Comparison of ENCODE assay signal across 24 cellular contexts in genomic region chr7:45687185-45687560, GRCh38.
"Had no signal": no experiment of that assay in that cellular context is flagged by ENCODE, and none has a peak within 500 bp of the region (broad histone marks: within the 10 kb centered on the region; RNA-seq: fewer than 3 reads in every experiment).

No MANE protein-coding gene starts in this region.

- H3K27ac Mint-ChIP-seq: activated naive CD4-positive, alpha-beta T cell treated with anti-CD3 and anti-CD28 coated beads, Interleukin-2, amount 50 U/mL, for 72 hours; activated T-helper 2 cell treated with anti-CD3 and anti-CD28 coated beads, Interferon-gamma antibody, Interleukin-2, Interleukin-4, amounts not matched to agents 10 μg/mL and 5 μg/mL and 100 μg/mL, durations not matched to agents 14 hours and 24 hours and 36 hours; natural killer cell treated with Interleukin-12 subunit alpha and Interleukin-12 subunit beta and Interleukin-15 and Interleukin-18, amount 100 ng/mL, for 72 hours; stimulated activated memory B cell treated with anti-CD40 and anti-IgM and Interleukin-4, amounts not matched to agents 10 μg/mL and 1 μg/mL and 100 μg/mL, for 72 hours; stimulated activated naive CD8-positive, alpha-beta T cell treated with anti-CD3 and anti-CD28 coated beads, Interleukin-15, amount 100 ng/mL, for 72 hours; T-helper 1 cell treated with Interleukin-12 subunit alpha and Interleukin-12 subunit beta and Interleukin-4 antibody, amounts not matched to agents 30 μg/mL and 1 μg/mL, for 36 hours; WTC11 had no signal

- H3K27me3 ChIP-seq: breast epithelium, left lung, right lobe of liver had no signal

- H3K4me3 Mint-ChIP-seq: central memory CD8-positive, alpha-beta T cell; natural killer cell treated with Interleukin-12 subunit alpha and Interleukin-12 subunit beta and Interleukin-15 and Interleukin-18, amount 100 ng/mL, for 72 hours; stimulated activated memory B cell treated with anti-CD40 and anti-IgM and Interleukin-4, amounts not matched to agents 10 μg/mL and 1 μg/mL and 100 μg/mL, for 72 hours; stimulated activated naive CD8-positive, alpha-beta T cell treated with anti-CD3 and anti-CD28 coated beads, Interleukin-15, amount 100 ng/mL, for 72 hours; T-helper 1 cell treated with Interleukin-12 subunit alpha and Interleukin-12 subunit beta and Interleukin-4 antibody, amounts not matched to agents 30 μg/mL and 1 μg/mL, for 36 hours; WTC11 had no signal

- H3K27me3 Mint-ChIP-seq: natural killer cell treated with Interleukin-12 subunit alpha and Interleukin-12 subunit beta and Interleukin-15 and Interleukin-18, amount 100 ng/mL, for 72 hours had no signal

- H3K9me3 ChIP-seq: breast epithelium, left lung, lower lobe of right lung, mucosa of descending colon, right lobe of liver had no signal

- H3K4me3 ChIP-seq: breast epithelium, left lung, lower lobe of right lung, mucosa of descending colon, right lobe of liver, skin epidermis had no signal

- H3K36me3 ChIP-seq: breast epithelium, left lung, lower lobe of right lung, right lobe of liver had no signal

- H3K4me1 ChIP-seq: breast epithelium, left lung, lower lobe of right lung had no signal

- DNase-seq: activated CD4-positive, alpha-beta T cell treated with anti-CD3 and anti-CD28 coated beads for 1 hour; activated CD4-positive, alpha-beta T cell treated with anti-CD3 and anti-CD28 coated beads, Interleukin-2, amount 50 U/mL, for 1 hour; dermis blood vessel endothelial cell; effector CD4-positive, alpha-beta T cell; kidney glomerular epithelial cell; left lung; lower lobe of right lung; mesendoderm; stimulated activated CD4-positive, alpha-beta T cell treated with anti-CD3 and anti-CD28 coated beads, Interleukin-4, amount 100 ng/mL, for 24 hours; stimulated activated naive CD8-positive, alpha-beta T cell treated with anti-CD3 and anti-CD28 coated beads, Interleukin-15, amount 100 ng/mL, for 72 hours; SW 1271; T-helper 9 cell had no signal

- H3K4me1 Mint-ChIP-seq: central memory CD8-positive, alpha-beta T cell; stimulated activated memory B cell treated with anti-CD40 and anti-IgM and Interleukin-4, amounts not matched to agents 10 μg/mL and 1 μg/mL and 100 μg/mL, for 72 hours; stimulated activated naive CD8-positive, alpha-beta T cell treated with anti-CD3 and anti-CD28 coated beads, Interleukin-15, amount 100 ng/mL, for 72 hours had no signal

- H3K27ac ChIP-seq: breast epithelium, epithelial cell of prostate, left lung, lower lobe of right lung, skin epidermis had no signal

- H3K9me3 Mint-ChIP-seq: activated naive CD4-positive, alpha-beta T cell treated with anti-CD3 and anti-CD28 coated beads, Interleukin-2, amount 50 U/mL, for 72 hours; activated T-helper 2 cell treated with anti-CD3 and anti-CD28 coated beads, Interferon-gamma antibody, Interleukin-2, Interleukin-4, amounts not matched to agents 10 μg/mL and 5 μg/mL and 100 μg/mL, durations not matched to agents 14 hours and 24 hours and 36 hours; central memory CD8-positive, alpha-beta T cell; natural killer cell treated with Interleukin-12 subunit alpha and Interleukin-12 subunit beta and Interleukin-15 and Interleukin-18, amount 100 ng/mL, for 72 hours; stimulated activated memory B cell treated with anti-CD40 and anti-IgM and Interleukin-4, amounts not matched to agents 10 μg/mL and 1 μg/mL and 100 μg/mL, for 72 hours; stimulated activated naive CD8-positive, alpha-beta T cell treated with anti-CD3 and anti-CD28 coated beads, Interleukin-15, amount 100 ng/mL, for 72 hours; T-helper 1 cell treated with Interleukin-12 subunit alpha and Interleukin-12 subunit beta and Interleukin-4 antibody, amounts not matched to agents 30 μg/mL and 1 μg/mL, for 36 hours; WTC11 had no signal

- ATAC-seq: activated naive CD4-positive, alpha-beta T cell treated with anti-CD3 and anti-CD28 coated beads, Interleukin-2, amount 50 U/mL, for 72 hours; left lung; lower lobe of right lung; mucosa of descending colon; natural killer cell treated with Interleukin-12 subunit alpha and Interleukin-12 subunit beta and Interleukin-15 and Interleukin-18, amount 100 ng/mL, for 72 hours; stimulated activated memory B cell treated with anti-CD40 and anti-IgM and Interleukin-4, amounts not matched to agents 10 μg/mL and 1 μg/mL and 100 μg/mL, for 72 hours; stimulated activated naive CD8-positive, alpha-beta T cell treated with anti-CD3 and anti-CD28 coated beads, Interleukin-15, amount 100 ng/mL, for 72 hours; WTC11 had no signal

- H3K36me3 Mint-ChIP-seq: activated naive CD4-positive, alpha-beta T cell treated with anti-CD3 and anti-CD28 coated beads, Interleukin-2, amount 50 U/mL, for 72 hours; natural killer cell treated with Interleukin-12 subunit alpha and Interleukin-12 subunit beta and Interleukin-15 and Interleukin-18, amount 100 ng/mL, for 72 hours; stimulated activated memory B cell treated with anti-CD40 and anti-IgM and Interleukin-4, amounts not matched to agents 10 μg/mL and 1 μg/mL and 100 μg/mL, for 72 hours had no signal
